9 cellular contexts compared by ENCODE assay signal in genomic region chr12:6925239-6925542, GRCh38. TPM values are rescaled to one million over a fixed set of nuclear protein-coding genes. Genes with fewer than 3 reads are reported as not detected.
DNase-seq lines count a peak whose midpoint lies in the region; ATAC-seq, FAIRE-seq and TF ChIP-seq lines count a peak whose summit lies in the region.
"Had no signal": no experiment of that assay in that cellular context is flagged by ENCODE, and none has a peak within 500 bp of the region (broad histone marks: within the 10 kb centered on the region; RNA-seq: fewer than 3 reads in every experiment).

No MANE protein-coding gene starts in this region.

- FAIRE-seq in kidney (lab: Jason Lieb, UNC): no peak

- peak overlapping the region; percentile 97 to 99 for H3K27ac ChIP-seq in kidney (ENCODE audit: low read depth in 2 of 2, low read length in 2 of 2)
- peak overlapping the region; percentile 94 for H3K27ac ChIP-seq in substantia nigra (ENCODE audit: low read depth, low read length, poor library complexity, severe bottlenecking)

- peaks cover 39% of the 10 kb centered on the region for H3K4me1 ChIP-seq in adipocyte (ENCODE audit: control insufficient read depth, insufficient read depth, low read length)
- H3K4me1 ChIP-seq in kidney (ENCODE audit: control insufficient read depth in 1 of 2, insufficient read depth in 1 of 2, low read depth in 1 of 2, low read length in 2 of 2): peaks cover 27 to 41% of the 10 kb centered on the region in 2 donors

- peak overlapping the region; percentile 80 for H3K4me3 ChIP-seq in adipocyte (ENCODE audit: low read length)
- H3K4me3 ChIP-seq in kidney (ENCODE audit: low read length in 2 of 2): peak overlapping the region in 1 of 2 donors; percentile 72

- intact Hi-C loops in kidney (cut with DNase I): no loop called here
- intact Hi-C loops in sciatic nerve (cut with DNase I): no loop called here

- H3K9ac ChIP-seq in adipocyte (ENCODE audit: low read length) (peak overlapping the region; percentile 80), kidney (ENCODE audit: low read length in 2 of 2) (peak overlapping the region in 1 of 2 donors; percentile 83)

- H3K27me3 ChIP-seq in adipocyte (replicated peaks; ENCODE audit: control insufficient read depth, insufficient read depth, low read length): no peaks in the 10 kb centered on the region

- in situ Hi-C loops in ACHN (cut with HindIII; ENCODE audit: low pct_ligation_motif_present, low pct_unique_long_range_greater_than_20kb, low sequenced_read_pairs): no loop called here

- DNase-seq in NCI-H1092 treated with DMSO at 0.1 percent for 48 hours (lab: John Stamatoyannopoulos, UW): peak; percentile 60
- no peak for DNase-seq in NCI-H1092 (lab: John Stamatoyannopoulos, UW)
- DNase-seq in adipocyte (ENCODE audit: low read depth): no peak
- no peak for DNase-seq in kidney
- DNase-seq in substantia nigra (lab: John Stamatoyannopoulos, UW): peak in 3 of 49 donors; percentile 44 to 60 (median 59)
- DNase-seq in sciatic nerve (ENCODE audit: low spot score): no peak
- no peak for DNase-seq in ACHN
- no peak for DNase-seq in iPS-NIHi11 (ENCODE audit: low spot score)

- no peak for ATAC-seq in sciatic nerve

- H3K36me3 ChIP-seq in adipocyte (ENCODE audit: control insufficient read depth, insufficient read depth, low read length, severe bottlenecking) (peaks cover 2% of the 10 kb centered on the region), kidney (ENCODE audit: control insufficient read depth in 1 of 2, insufficient read depth in 2 of 2, low read length in 2 of 2) (no peaks in the 10 kb centered on the region)

- H3K9me3 ChIP-seq in adipocyte (ENCODE audit: control insufficient read depth, low read length) (no peaks in the 10 kb centered on the region), kidney (ENCODE audit: control insufficient read depth in 1 of 2, low read length in 2 of 2) (no peaks in the 10 kb centered on the region)

- TF ChIP-seq CTCF in kidney (IDR thresholded peaks at IDR 0.05; ENCODE audit: borderline replicate concordance, extremely low read depth, insufficient read depth): no peak

RNA-seq across cellular contexts. Expression of gene ATN1, which starts 2.6 kb away (rescaled TPM):
- total RNA-seq in kidney: 119 TPM
- 34.2 TPM for polyA plus RNA-seq in kidney (ENCODE audit: insufficient read depth, low read depth, low replicate concordance)
- total RNA-seq in sciatic nerve: 140 TPM

RNA-seq across cellular contexts. Expression of gene ENO2, which starts 10.8 kb away (rescaled TPM):
- total RNA-seq in kidney (35.7 TPM), sciatic nerve (36.9 TPM)
- polyA plus RNA-seq in kidney (ENCODE audit: insufficient read depth, low read depth, low replicate concordance): 10.3 TPM

RNA-seq across cellular contexts. Expression of gene RNU7-1, which starts 18.4 kb away (rescaled TPM):
- not detected for total RNA-seq in kidney
- not detected for polyA plus RNA-seq in kidney (ENCODE audit: insufficient read depth, low read depth, low replicate concordance)
- total RNA-seq in sciatic nerve: not detected
- total RNA-seq: NCI-H460 had no signal

RNA-seq across cellular contexts. Expression of gene C12orf57, which starts 18.6 kb away (rescaled TPM):
- total RNA-seq in kidney: 175 TPM
- 336 TPM for polyA plus RNA-seq in kidney (ENCODE audit: insufficient read depth, low read depth, low replicate concordance)
- 177 TPM for total RNA-seq in sciatic nerve

RNA-seq across cellular contexts. Expression of gene LRRC23, which starts 20.6 kb away (rescaled TPM):
- total RNA-seq in kidney (16.6 TPM), sciatic nerve (13.4 TPM)
- polyA plus RNA-seq in kidney (ENCODE audit: insufficient read depth, low read depth, low replicate concordance): 19.7 TPM
